ENCODE assay signal across 30 cellular contexts in genomic region chr11:72208281-72208680, GRCh38. TPM values are rescaled to one million over a fixed set of nuclear protein-coding genes. Genes with fewer than 3 reads are reported as not detected.
"Had no signal": no experiment of that assay in that cellular context is flagged by ENCODE, and none has a peak within 500 bp of the region (broad histone marks: within the 10 kb centered on the region; RNA-seq: fewer than 3 reads in every experiment).

No MANE protein-coding gene starts in this region.

- H3K36me3 ChIP-seq: adrenal gland, breast epithelium had no signal

- H3K4me3 ChIP-seq: adrenal gland, breast epithelium, K562, SK-N-MC had no signal

- ATAC-seq: activated T-helper 17 cell treated with anti-CD3 and anti-CD28 coated beads, Interleukin-2, amount 50 U/mL, for 72 hours; K562; Panc1; Right ventricle myocardium inferior; T-cell had no signal

- H3K4me1 ChIP-seq: adrenal gland, breast epithelium had no signal

- DNase-seq: activated B cell treated with CpG ODN at 0.5 μM for 24 hours; activated CD4-positive, alpha-beta T cell treated with anti-CD3 and anti-CD28 coated beads for 1 hour; activated CD4-positive, alpha-beta T cell treated with anti-CD3 and anti-CD28 coated beads, Interleukin-2, amount 10 ng/mL, durations not matched to agents 24 days and 14 days; activated CD4-positive, alpha-beta T cell treated with anti-CD3 and anti-CD28 coated beads, Interleukin-2, amount 50 U/mL, for 48 hours; activated naive CD4-positive, alpha-beta T cell treated with anti-CD3 and anti-CD28 coated beads, Interleukin-2, amount 50 U/mL, for 16 hours; activated naive CD8-positive, alpha-beta T cell treated with anti-CD3 and anti-CD28 coated beads, Interleukin-2, amount 10 ng/mL, durations not matched to agents 7 days and 5 days; activated T-cell treated with anti-CD3 and anti-CD28 coated beads, Interleukin-2, amount 50 U/mL, for 48 hours; aorta; caudate nucleus; Karpas-422; NCI-H1048; NCI-H1417; NCI-H1930; NCI-H2171; NCI-H2227 treated with DMSO at 0.1 percent for 48 hours; NCI-H446 treated with DMSO at 0.1 percent for 48 hours; NCI-H524 treated with DMSO at 0.1 percent for 48 hours; NCI-H774; RPMI8226; T-cell; T-helper 2 cell; T1000 had no signal

- H3K27me3 ChIP-seq: adrenal gland, breast epithelium had no signal

- H3K27ac ChIP-seq: breast epithelium, SK-N-MC had no signal

- H3K9me3 ChIP-seq: adrenal gland had no signal

RNA-seq across cellular contexts. Expression of gene FOLR2, which starts 8.3 kb away (rescaled TPM):
- total RNA-seq: activated CD4-positive, alpha-beta T cell treated with anti-CD3 and anti-CD28 coated beads, Interleukin-2, amount 10 ng/mL, durations not matched to agents 24 days and 14 days; activated T-helper 17 cell treated with anti-CD3 and anti-CD28 coated beads, Interleukin-2, amount 50 U/mL, for 72 hours; K562; T-cell had no signal

RNA-seq across cellular contexts. Expression of gene FOLR1, which starts 16.3 kb away (rescaled TPM):
- total RNA-seq: activated B cell treated with CpG ODN at 0.5 μM for 24 hours; activated CD4-positive, alpha-beta T cell treated with anti-CD3 and anti-CD28 coated beads, Interleukin-2, amount 10 ng/mL, durations not matched to agents 24 days and 14 days; activated naive CD8-positive, alpha-beta T cell treated with anti-CD3 and anti-CD28 coated beads, Interleukin-2, amount 10 ng/mL, durations not matched to agents 7 days and 5 days; activated T-helper 17 cell treated with anti-CD3 and anti-CD28 coated beads, Interleukin-2, amount 50 U/mL, for 72 hours; aorta; OCI-LY7 had no signal
- polyA plus RNA-seq: aorta had no signal

RNA-seq across cellular contexts. Expression of gene PHOX2A, which starts 35.7 kb away (rescaled TPM):
- total RNA-seq: activated B cell treated with CpG ODN at 0.5 μM for 24 hours; activated CD4-positive, alpha-beta T cell treated with anti-CD3 and anti-CD28 coated beads, Interleukin-2, amount 10 ng/mL, durations not matched to agents 24 days and 14 days; activated naive CD8-positive, alpha-beta T cell treated with anti-CD3 and anti-CD28 coated beads, Interleukin-2, amount 10 ng/mL, durations not matched to agents 7 days and 5 days; activated T-helper 17 cell treated with anti-CD3 and anti-CD28 coated beads, Interleukin-2, amount 50 U/mL, for 72 hours; aorta; breast epithelium; K562; OCI-LY7; Right ventricle myocardium inferior; T-cell had no signal
- polyA plus RNA-seq: aorta, K562 had no signal
